21 cellular contexts compared by ENCODE assay signal in genomic region chr1:234337233-234337632, GRCh38. TPM values are rescaled to one million over a fixed set of nuclear protein-coding genes. Genes with fewer than 3 reads are reported as not detected.
DNase-seq lines count a peak whose midpoint lies in the region; ATAC-seq, FAIRE-seq and TF ChIP-seq lines count a peak whose summit lies in the region.
"Had no signal": no experiment of that assay in that cellular context is flagged by ENCODE, and none has a peak within 500 bp of the region (broad histone marks: within the 10 kb centered on the region; RNA-seq: fewer than 3 reads in every experiment).

No MANE protein-coding gene starts in this region.

- POLR2A ChIA-PET in HepG2 (lab: Yijun Ruan, JAX) (no interaction called here), WTC11 (lab: Charles Lee) (no interaction called here)
- POLR2A ChIA-PET in naive thymus-derived CD8-positive, alpha-beta T cell (lab: Charles Lee), result no interaction called here

- peaks cover 60% of the 10 kb centered on the region for H3K9me3 Mint-ChIP-seq in WTC11
- H3K9me3 Mint-ChIP-seq in naive thymus-derived CD8-positive, alpha-beta T cell, result peaks cover 0 to 41% (median 27%) of the 10 kb centered on the region in 9 donors

- H4K20me1 ChIP-seq in HepG2 (ENCODE audit: insufficient read depth, low read length), result no peaks in the 10 kb centered on the region
- H4K20me1 ChIP-seq: BLaER1 had no signal

- no peaks in the 10 kb centered on the region for H3K36me3 ChIP-seq in HepG2 (replicated peaks in 1 of 2; ENCODE audit: control insufficient read depth in 1 of 2, insufficient read depth in 2 of 2, low read length in 2 of 2)
- no peaks in the 10 kb centered on the region for H3K36me3 ChIP-seq in right lobe of liver
- H3K36me3 ChIP-seq in bronchial epithelial cell (ENCODE audit: control insufficient read depth, insufficient read depth, low read length), result no peaks in the 10 kb centered on the region
- H3K36me3 ChIP-seq: BLaER1 had no signal

- no peaks in the 10 kb centered on the region for H3K27me3 ChIP-seq in HepG2 (ENCODE audit: control insufficient read depth in 1 of 2, insufficient read depth in 2 of 2, low read length in 2 of 2)
- H3K27me3 ChIP-seq in right lobe of liver, result no peaks in the 10 kb centered on the region
- no peaks in the 10 kb centered on the region for H3K27me3 ChIP-seq in bronchial epithelial cell (ENCODE audit: control insufficient read depth, insufficient read depth, low read length)
- H3K27me3 ChIP-seq: BLaER1 had no signal

- H3K27ac Mint-ChIP-seq in WTC11, result no peak overlapping the region
- H3K27ac Mint-ChIP-seq in naive thymus-derived CD8-positive, alpha-beta T cell, result no peak overlapping the region
- H3K27ac Mint-ChIP-seq: B cell; CD4-positive, alpha-beta T cell; CD8-positive, alpha-beta memory T cell; GM23338; H9; HFFc6 had no signal

- H3K79me2 ChIP-seq in HepG2 (ENCODE audit: insufficient read depth, low read length), result no peaks in the 10 kb centered on the region

- intact Hi-C loops in HepG2 (cut with micrococcal nuclease; ENCODE audit: unreplicated experiment) (no loop called here), right lobe of liver (cut with DNase I) (no loop called here)

- WGBS in HepG2 (ENCODE audit: low lambda C conversion rate), result 94% methylated on average over 1 of the region's 1 CpG
- 100% methylated on average over 1 of the region's 1 CpG for WGBS in right lobe of liver (ENCODE audit: insufficient coverage, low coverage, low lambda C conversion rate, missing lambda C conversion rate)

- no peak overlapping the region for H3K4me2 ChIP-seq in HepG2 (ENCODE audit: low read depth, low read length)
- H3K4me2 ChIP-seq: BLaER1, GM23338 had no signal

- CTCF ChIA-PET in HepG2 (lab: Yijun Ruan, JAX; ENCODE audit: low intra/inter-chr PET ratio, low total read pairs), result no interaction called here
- CTCF ChIA-PET in WTC11 (lab: Charles Lee), result interaction anchor here (2.5 to 3.0 kb wide), 2 partner anchors 10 to 14 kb away, joined by 8 to 10 read pairs; no protein-coding TSS in a partner anchor

- no peak for TF ChIP-seq RAD21 in HepG2 (CRISPR knock-in tag; IDR thresholded peaks at IDR 0.05)

- ATAC-seq in HepG2 (no peak), right lobe of liver (no peak), WTC11 (no peak)
- ATAC-seq in naive thymus-derived CD8-positive, alpha-beta T cell, result no peak
- ATAC-seq: GM23338, HCT116 had no signal

- H3K4me3 ChIP-seq in HepG2 (replicated peaks in 1 of 3; ENCODE audit: insufficient read depth in 1 of 3, low read depth in 2 of 3, low read length in 3 of 3) (no peak overlapping the region), right lobe of liver (no peak overlapping the region), bronchial epithelial cell (ENCODE audit: low read depth, low read length) (no peak overlapping the region)
- H3K4me3 ChIP-seq: BLaER1, GM23338 had no signal

- no TSS peak for BruUV-seq in HepG2 (replicated peaks; lab: Mats Ljungman, UMichigan)

- in situ Hi-C loops in HepG2 (cut with HindIII; ENCODE audit: extremely low pct_ligation_motif_present, low pct_unique_long_range_greater_than_20kb), result no loop called here

- DNase-seq in HepG2 (ENCODE audit: low spot score), result no peak
- DNase-seq in right lobe of liver, result no peak
- no peak for DNase-seq in WTC11 (ENCODE audit: low spot score)
- DNase-seq in bronchial epithelial cell (ENCODE audit: low read depth), result no peak
- no peak for DNase-seq in naive thymus-derived CD8-positive, alpha-beta T cell
- DNase-seq in CD1c-positive myeloid dendritic cell (ENCODE audit: extremely low spot score), result no peak
- DNase-seq in activated CD4-positive, CD25-positive, alpha-beta regulatory T cell (lab: John Stamatoyannopoulos, UW), result no peak
- DNase-seq: CD4-positive, alpha-beta T cell; CD8-positive, alpha-beta memory T cell; DMS53; DMS79 treated with DMSO at 0.1 percent for 48 hours; GF-D8; H9; HFFc6 had no signal

- H2AFZ ChIP-seq in HepG2 (ENCODE audit: low read length), result no peak overlapping the region
- H2AFZ ChIP-seq: GM23338 had no signal

- no peaks in the 10 kb centered on the region; the same call in 1 of the 2 replicates for H3K27me3 Mint-ChIP-seq in WTC11 (ENCODE audit: low read depth)
- H3K27me3 Mint-ChIP-seq in naive thymus-derived CD8-positive, alpha-beta T cell, result peaks cover 3 to 23% (median 4%) of the 10 kb centered on the region in 5 donors

- TF ChIP-seq EP300 in HepG2 (IDR thresholded peaks at IDR 0.05; ENCODE audit: low read depth in 2 of 2, low read length in 2 of 2) (no peak), HepG2 (CRISPR knock-in tag; IDR thresholded peaks at IDR 0.05; ENCODE audit: borderline replicate concordance) (no peak)

- TF ChIP-seq POLR2A in HepG2 (IDR thresholded peaks at IDR 0.05; ENCODE audit: insufficient read depth in 1 of 2, low read depth in 2 of 2, low read length in 2 of 2), result no peak
- TF ChIP-seq POLR2A in right lobe of liver (IDR thresholded peaks at IDR 0.05), result no peak

- H3K9me3 ChIP-seq in HepG2 (ENCODE audit: low read length), result peaks cover 18% of the 10 kb centered on the region
- peaks cover 0 to 9% (median 3%) of the 10 kb centered on the region in 4 donors for H3K9me3 ChIP-seq in right lobe of liver

- H3K4me1 Mint-ChIP-seq in WTC11, result peaks cover 3% of the 10 kb centered on the region; the same call in 1 of the 2 replicates
- peaks cover 0 to 3% (median 0%) of the 10 kb centered on the region in 4 donors for H3K4me1 Mint-ChIP-seq in naive thymus-derived CD8-positive, alpha-beta T cell
- H3K4me1 Mint-ChIP-seq: B cell; CD8-positive, alpha-beta memory T cell had no signal

- TF ChIP-seq CTCF in HepG2 (CRISPR knock-in tag; IDR thresholded peaks at IDR 0.05), result no peak
- TF ChIP-seq CTCF in right lobe of liver (IDR thresholded peaks at IDR 0.05), result no peak
- no peak for TF ChIP-seq CTCF in WTC11 (IDR thresholded peaks at IDR 0.05)
- no peak for TF ChIP-seq CTCF in bronchial epithelial cell (IDR thresholded peaks at IDR 0.05; ENCODE audit: insufficient read depth, low read length, severe bottlenecking)

- peaks cover 10% of the 10 kb centered on the region for H3K36me3 Mint-ChIP-seq in WTC11
- H3K36me3 Mint-ChIP-seq in naive thymus-derived CD8-positive, alpha-beta T cell, result peaks cover 0 to 24% (median 17%) of the 10 kb centered on the region in 3 donors

- no peak overlapping the region for H3K4me3 Mint-ChIP-seq in WTC11
- no peak overlapping the region for H3K4me3 Mint-ChIP-seq in naive thymus-derived CD8-positive, alpha-beta T cell
- H3K4me3 Mint-ChIP-seq: B cell; CD4-positive, alpha-beta T cell; CD8-positive, alpha-beta memory T cell; GM23338; H9; HFFc6 had no signal

- no peak overlapping the region for H3K9ac ChIP-seq in HepG2 (ENCODE audit: insufficient read depth, low read depth, low read length)
- H3K9ac ChIP-seq: BLaER1 had no signal

- peaks cover 7% of the 10 kb centered on the region for H3K4me1 ChIP-seq in HepG2 (ENCODE audit: insufficient read depth, low read length)
- no peaks in the 10 kb centered on the region for H3K4me1 ChIP-seq in right lobe of liver
- H3K4me1 ChIP-seq: BLaER1 had no signal

- FAIRE-seq in HepG2 (lab: Jason Lieb, UNC), result no peak
- peak; percentile 36 for FAIRE-seq in bronchial epithelial cell (lab: Jason Lieb, UNC)
- FAIRE-seq: A204.1 had no signal

- H3K27ac ChIP-seq in HepG2 (ENCODE audit: extremely low read length, insufficient read depth, low read length) (no peak overlapping the region), right lobe of liver (no peak overlapping the region)
- H3K27ac ChIP-seq: 22Rv1, BLaER1, C4-2B had no signal

TF ChIP-seq in HepG2, 621 proteins besides CTCF, POLR2A, EP300 and RAD21:
- no peak for TF ChIP-seq ZBTB7A (CRISPR knock-in tag; IDR thresholded peaks at IDR 0.05)
- peak; percentile 91 for TF ChIP-seq ZNF317 (CRISPR knock-in tag; IDR thresholded peaks at IDR 0.05)

TF ChIP-seq in WTC11, 78 proteins besides CTCF, POLR2A, EP300 and RAD21 (continues in another document):
- TF ChIP-seq ZNF121 (CRISPR knock-in tag; IDR thresholded peaks at IDR 0.05) (no peak), ERG (CRISPR knock-in tag; IDR thresholded peaks at IDR 0.05) (no peak)

RNA-seq across cellular contexts. Expression of gene COA6, which starts 36.0 kb away (rescaled TPM):
- total RNA-seq in HepG2 (2016; rRNA removed; fragmentation: Illumina TruSeq; extraction: Trizol) (104 and 158 TPM in 2 replicates), right lobe of liver (10 to 100 TPM; 12.8 to 29.3 (median 16.2) TPM), WTC11 (2021) (41.6 to 47.9 TPM (median 44.3 TPM) in 3 replicates), bronchial epithelial cell (29.7 and 48.3 TPM in 2 replicates)
- total RNA-seq in HepG2 (2016; cell fraction: cytosol; rRNA removed; fragmentation: Illumina TruSeq; extraction: Trizol; ENCODE audit: low read depth), result 65.3 and 66.5 TPM in 2 replicates
- 117 and 175 TPM in 2 replicates for total RNA-seq in HepG2 (2016; cell fraction: insoluble cytoplasmic fraction; rRNA removed; fragmentation: Illumina TruSeq; extraction: Trizol)
- 73.2 and 76.4 TPM in 2 replicates for total RNA-seq in HepG2 (2016; cell fraction: membrane; rRNA removed; fragmentation: Illumina TruSeq; extraction: Trizol)
- 44.6 and 50.4 TPM in 2 replicates for total RNA-seq in HepG2 (2016; cell fraction: nucleus; rRNA removed; fragmentation: Illumina TruSeq; extraction: Trizol)
- 29.1 and 32.4 TPM in 2 replicates for polyA plus RNA-seq in HepG2 (2011; rRNA removed)
- 37.1 and 37.6 TPM in 2 replicates for polyA plus RNA-seq in HepG2 (2011; cell fraction: cytosol; rRNA removed)
- 12.7 and 13.3 TPM in 2 replicates for polyA plus RNA-seq in HepG2 (2011; cell fraction: nucleus; rRNA removed)
- polyA plus RNA-seq in HepG2 (2012), result 49.6 and 68.8 TPM in 2 replicates
- polyA plus RNA-seq in HepG2 (2016; cell fraction: cytosol; fragmentation: Illumina TruSeq; extraction: Trizol; ENCODE audit: low read depth), result 84.3 and 106 TPM in 2 replicates
- 196 and 215 TPM in 2 replicates for polyA plus RNA-seq in HepG2 (2016; cell fraction: insoluble cytoplasmic fraction; fragmentation: Illumina TruSeq; extraction: Trizol; ENCODE audit: low read depth)
- polyA plus RNA-seq in HepG2 (2016; cell fraction: membrane; fragmentation: Illumina TruSeq; extraction: Trizol; ENCODE audit: low read depth), result 84.2 and 92.6 TPM in 2 replicates
- 92.2 and 92.5 TPM in 2 replicates for polyA plus RNA-seq in HepG2 (2016; cell fraction: nucleus; fragmentation: Illumina TruSeq; extraction: Trizol; ENCODE audit: insufficient read depth, low read depth)
- polyA minus RNA-seq in HepG2 (2011; rRNA and poly(A)+ RNA removed; ENCODE audit: low replicate concordance), result 12.7 and 15.1 TPM in 2 replicates
- polyA minus RNA-seq in HepG2 (2011; cell fraction: cytosol; rRNA and poly(A)+ RNA removed), result 16.5 and 16.7 TPM in 2 replicates
- polyA minus RNA-seq in HepG2 (2011; cell fraction: nucleus; rRNA and poly(A)+ RNA removed), result 12.4 and 16.9 TPM in 2 replicates
- total RNA-seq in naive thymus-derived CD8-positive, alpha-beta T cell, result 10 to 100 TPM; 16.1 to 22.1 TPM
- polyA plus RNA-seq in naive thymus-derived CD8-positive, alpha-beta T cell, result 10 to 100 TPM; 29.1 to 32.6 (median 32.0) TPM

Comparison
In these comparisons a context has a peak if more than half of its experiments do, and no peak if none do; other contexts are left out.
1. Of the 50 proteins assayed by ChIP-seq in both HepG2 and WTC11: peak only in HepG2: none; only in WTC11: none; in both: ZNF317; in neither: 49.